ENCODE assay signal across 19 cellular contexts in the genomic region with DNA sequence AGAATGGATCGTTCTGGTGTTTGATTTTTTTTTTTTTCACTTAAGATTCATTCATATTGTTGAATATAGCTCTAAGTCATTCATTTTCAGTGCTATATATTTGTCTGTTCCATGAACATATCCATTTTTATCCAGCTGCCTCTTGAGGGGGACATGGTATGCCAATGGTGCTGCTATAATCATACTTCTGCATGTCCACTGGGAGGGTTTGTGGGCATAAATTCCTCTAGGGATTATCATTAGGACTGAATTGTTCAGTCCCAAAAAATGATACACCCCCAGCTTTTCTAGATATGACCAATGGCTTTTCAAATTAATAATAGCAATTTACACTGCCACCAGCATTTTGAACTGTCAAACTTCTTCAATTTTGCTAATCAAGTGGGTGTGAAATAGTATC. TPM values are rescaled to one million over a fixed set of nuclear protein-coding genes. Genes with fewer than 3 reads are reported as not detected.
"Had no signal": no experiment of that assay in that cellular context is flagged by ENCODE, and none has a peak within 500 bp of the region (broad histone marks: within the 10 kb centered on the region; RNA-seq: fewer than 3 reads in every experiment).

No MANE protein-coding gene starts in this region.

- ATAC-seq: left cardiac atrium; naive thymus-derived CD8-positive, alpha-beta T cell; right cardiac atrium; stimulated activated effector memory CD8-positive, alpha-beta T cell treated with anti-CD3 and anti-CD28 coated beads, Interleukin-12 subunit alpha, Interleukin-12 subunit beta, amount 100 ng/mL, for 72 hours; stimulated activated naive CD8-positive, alpha-beta T cell treated with anti-CD3 and anti-CD28 coated beads, Interleukin-15, Interleukin-2, amounts not matched to agents 100 U/mL and 50 U/mL, for 24 hours had no signal

- H3K4me2 ChIP-seq: hepatocyte had no signal

- H3K79me2 ChIP-seq: hepatocyte had no signal

- H3K27ac ChIP-seq: dorsolateral prefrontal cortex, hepatocyte, neutrophil, ovary, suprapubic skin, thyroid gland had no signal

- H3K9me3 ChIP-seq: ovary, suprapubic skin, thyroid gland had no signal

- H3K36me3 ChIP-seq: neutrophil, ovary, suprapubic skin, thyroid gland had no signal

- H2AFZ ChIP-seq: hepatocyte had no signal

- H3K27me3 ChIP-seq: hepatocyte, neutrophil, ovary, suprapubic skin, thyroid gland had no signal

- DNase-seq: cortex of kidney; dorsolateral prefrontal cortex; effector CD8-positive, alpha-beta T cell; foreskin melanocyte; head of caudate nucleus; kidney; left cardiac atrium; naive thymus-derived CD8-positive, alpha-beta T cell; ovary; right cardiac atrium; stimulated activated CD4-positive, alpha-beta T cell treated with anti-CD3 and anti-CD28 coated beads, Interleukin-4, amount 100 ng/mL, for 1 hour; stimulated activated CD8-positive, alpha-beta memory T cell treated with anti-CD3 and anti-CD28 coated beads, Interleukin-4, amount 100 ng/mL, for 48 hours; stimulated activated naive CD8-positive, alpha-beta T cell treated with anti-CD3 and anti-CD28 coated beads, Interleukin-15, Interleukin-2, amounts not matched to agents 100 U/mL and 50 U/mL, for 24 hours; thyroid gland had no signal

- H3K4me3 ChIP-seq: dorsolateral prefrontal cortex, hepatocyte, ovary, suprapubic skin, thyroid gland had no signal

RNA-seq across cellular contexts. Expression of gene CAV1, which starts 41.1 kb away (rescaled TPM):
- total RNA-seq: naive thymus-derived CD8-positive, alpha-beta T cell had no signal
- polyA plus RNA-seq: naive thymus-derived CD8-positive, alpha-beta T cell; neural cell had no signal
